Comparison of ENCODE assay signal across 8 cellular contexts in genomic region chr6:154733610-154734379, GRCh38. TPM values are rescaled to one million over a fixed set of nuclear protein-coding genes. Genes with fewer than 3 reads are reported as not detected.
A peak's percentile ranks its signal among the peaks of the same experiment; 100 is the strongest.
DNase-seq lines count a peak whose midpoint lies in the region; ATAC-seq and TF ChIP-seq lines count a peak whose summit lies in the region.

No MANE protein-coding gene starts in this region.

- DNase-seq in DMS114 treated with DMSO at 0.1 percent for 48 hours (lab: John Stamatoyannopoulos, UW; ENCODE audit: unreplicated experiment) (peak; percentile 81), OCI-M1 (lab: John Stamatoyannopoulos, UW) (peak; percentile 99), activated T-cell treated with anti-CD3 and anti-CD28 coated beads for 48 hours (ENCODE audit: low read depth) (peak; percentile 86), epithelial cell of proximal tubule (ENCODE audit: low read depth) (peak; percentile 63), mucosa of descending colon (peak; percentile 95 to 98 (median 96))
- peak; percentile 60 to 79 for DNase-seq in stimulated activated CD8-positive, alpha-beta memory T cell treated with anti-CD3 and anti-CD28 coated beads, Interleukin-4, amount 100 ng/mL, for 1 hour (ENCODE audit: low read depth in 2 of 2, low spot score in 1 of 2)

- intact Hi-C loops in mucosa of descending colon (cut with DNase I, micrococcal nuclease), result no loop called here

- no peaks in the 10 kb centered on the region for H3K9me3 ChIP-seq in mucosa of descending colon

- H3K9me3 Mint-ChIP-seq in IgD-negative memory B cell, result no peaks in the 10 kb centered on the region

- peaks cover 41% of the 10 kb centered on the region for H3K4me1 ChIP-seq in mucosa of descending colon (ENCODE audit: low read depth)

- peak overlapping the region; percentile 86 to 93 (median 90) for H3K4me3 Mint-ChIP-seq in IgD-negative memory B cell

- H3K36me3 Mint-ChIP-seq in IgD-negative memory B cell, result peaks cover 3% of the 10 kb centered on the region

- no peaks in the 10 kb centered on the region for H3K27me3 Mint-ChIP-seq in IgD-negative memory B cell

- H3K4me3 ChIP-seq in epithelial cell of proximal tubule (ENCODE audit: low read depth, low read length) (peak overlapping the region; percentile 89), mucosa of descending colon (peak overlapping the region; percentile 91)

- H3K27ac Mint-ChIP-seq in IgD-negative memory B cell, result peak overlapping the region; percentile 83 to 96 (median 86)

- H3K36me3 ChIP-seq in mucosa of descending colon (ENCODE audit: low read depth), result no peaks in the 10 kb centered on the region

- ATAC-seq in GM21576 (IDR thresholded peaks at IDR 0.05; ENCODE audit: unreplicated experiment), result peak; percentile 78
- ATAC-seq in mucosa of descending colon, result peak; percentile 93

- TF ChIP-seq CTCF in epithelial cell of proximal tubule (conservative IDR thresholded peaks at IDR 0.05; ENCODE audit: low read depth, low read length) (no peak), mucosa of descending colon (IDR thresholded peaks at IDR 0.05) (no peak)

- peaks cover 24 to 37% (median 29%) of the 10 kb centered on the region in 3 donors for H3K4me1 Mint-ChIP-seq in IgD-negative memory B cell

RNA-seq across cellular contexts. Expression of gene SCAF8, which starts 0.6 kb away (rescaled TPM):
- 16.5 TPM for polyA plus RNA-seq in IgD-negative memory B cell
- 15.2 and 19.0 TPM in 2 replicates for total RNA-seq in epithelial cell of proximal tubule
- 10 to 100 TPM; 36.4 to 48.6 (median 45.0) TPM for total RNA-seq in mucosa of descending colon

Comparison
In these comparisons a context has a peak if more than half of its experiments do, and no peak if none do; other contexts are left out.
1. Peak in every context shown above with its lines: DNase-seq, ATAC-seq and H3K4me3 ChIP-seq.